In the genomic region with DNA sequence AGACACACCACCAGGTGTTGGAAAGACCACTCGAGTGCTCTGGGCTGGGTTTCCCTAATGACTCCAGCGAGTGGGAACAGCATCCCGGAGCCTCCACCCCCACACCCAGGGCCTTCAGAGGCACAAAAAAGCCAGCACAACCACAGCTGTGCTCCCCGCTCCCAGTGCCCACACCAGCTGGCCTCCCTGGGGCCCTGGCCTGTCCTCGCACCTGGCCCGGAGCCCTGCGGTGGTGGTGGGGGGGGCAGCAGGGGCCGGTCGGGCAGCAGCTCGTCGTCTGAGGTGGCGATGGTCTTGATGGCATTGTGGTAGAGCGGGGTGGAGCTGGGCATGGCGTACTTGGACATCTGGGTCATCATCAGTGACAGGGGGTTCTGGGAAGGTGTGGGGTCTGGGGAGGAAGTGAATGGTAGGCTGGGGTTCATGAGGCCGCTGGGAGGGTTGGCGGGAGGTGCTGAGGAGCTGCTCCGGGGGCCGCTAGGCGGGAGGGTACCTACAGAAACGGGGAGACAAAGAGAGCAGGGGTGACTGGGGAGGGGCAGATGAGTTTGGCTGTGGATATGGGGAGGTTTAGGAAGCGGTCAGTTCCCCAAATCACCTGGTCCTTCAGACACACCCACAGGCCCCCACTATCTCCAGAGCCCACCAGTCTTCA, we compare ENCODE assay signal across 24 cellular contexts. TPM values are rescaled to one million over a fixed set of nuclear protein-coding genes. Genes with fewer than 3 reads are reported as not detected.
DNase-seq lines count a peak whose midpoint lies in the region; ATAC-seq and TF ChIP-seq lines count a peak whose summit lies in the region.
"Had no signal": no experiment of that assay in that cellular context is flagged by ENCODE, and none has a peak within 500 bp of the region (broad histone marks: within the 10 kb centered on the region; RNA-seq: fewer than 3 reads in every experiment).

No MANE protein-coding gene starts in this region.

- ATAC-seq in upper lobe of right lung, result no peak
- ATAC-seq: body of pancreas, lower lobe of right lung, pancreas had no signal

- H3K27me3 ChIP-seq in mammary epithelial cell (ENCODE audit: insufficient read depth, low read length) (no peaks in the 10 kb centered on the region), SJCRH30 (no peaks in the 10 kb centered on the region), upper lobe of right lung (no peaks in the 10 kb centered on the region)
- H3K27me3 ChIP-seq: body of pancreas, colonic mucosa, heart right ventricle, pancreas had no signal

- H3K36me3 ChIP-seq in mammary epithelial cell (ENCODE audit: insufficient read depth, low read length) (peaks cover 22% of the 10 kb centered on the region), SJCRH30 (no peaks in the 10 kb centered on the region), upper lobe of right lung (peaks cover 71% of the 10 kb centered on the region)

- H3K27ac ChIP-seq in mammary epithelial cell (ENCODE audit: insufficient read depth, low read depth, low read length) (no peak overlapping the region), SJCRH30 (no peak overlapping the region), upper lobe of right lung (no peak overlapping the region)
- H3K27ac ChIP-seq: body of pancreas, colonic mucosa, GM23248, lower lobe of right lung, pancreas had no signal

- no peaks in the 10 kb centered on the region for H3K27me3 Mint-ChIP-seq in MCF 10A (ENCODE audit: insufficient read depth, unreplicated experiment)
- H3K27me3 Mint-ChIP-seq: activated CD4-positive, alpha-beta T cell treated with anti-CD3 and anti-CD28 coated beads, Interleukin-2, amount 10 ng/mL, durations not matched to agents 24 days and 14 days had no signal

- no peaks in the 10 kb centered on the region for H3K9me3 Mint-ChIP-seq in MCF 10A (ENCODE audit: unreplicated experiment)
- H3K9me3 Mint-ChIP-seq: activated CD4-positive, alpha-beta T cell treated with anti-CD3 and anti-CD28 coated beads, Interleukin-2, amount 10 ng/mL, durations not matched to agents 24 days and 14 days had no signal

- peaks cover 4% of the 10 kb centered on the region for H3K4me1 Mint-ChIP-seq in MCF 10A (ENCODE audit: insufficient read depth, unreplicated experiment)

- in situ Hi-C loops in mammary epithelial cell (cut with MboI; ENCODE audit: low sequenced_read_pairs in 2 of 2), result no loop called here

- POLR2A ChIA-PET in MCF 10A (lab: Yijun Ruan, JAX), result interaction anchor here (0.7 to 1.3 kb wide), 2 partner anchors 44 to 110 kb away, joined by 3 to 6 read pairs; a partner anchor contains a TSS

- BruUV-seq in MCF 10A (replicated peaks; lab: Mats Ljungman, UMichigan), result no TSS peak
- no TSS peak for BruUV-seq in mammary epithelial cell (replicated peaks; lab: Mats Ljungman, UMichigan)

- H3K4me3 ChIP-seq in mammary epithelial cell (replicated peaks in 1 of 3; ENCODE audit: insufficient read depth in 1 of 3, low read depth in 2 of 3, low read length in 3 of 3) (no peak overlapping the region), SJCRH30 (no peak overlapping the region), upper lobe of right lung (no peak overlapping the region)
- H3K4me3 ChIP-seq: body of pancreas, colonic mucosa, GM23248, heart right ventricle, lower lobe of right lung, pancreas had no signal

- CTCF ChIA-PET in MCF 10A (lab: Yijun Ruan, JAX), result interaction anchor here (0.7 to 1.3 kb wide), 3 partner anchors 11 to 30 kb away, joined by 3 to 4 read pairs (median 3); no protein-coding TSS in a partner anchor
- CTCF ChIA-PET in mammary epithelial cell (lab: Charles Lee; ENCODE audit: low non-redundant PET), result no interaction called here

- no peaks in the 10 kb centered on the region for H3K9me3 ChIP-seq in mammary epithelial cell (replicated peaks; ENCODE audit: insufficient read depth, low read length)
- H3K9me3 ChIP-seq in SJCRH30 (replicated peaks), result no peaks in the 10 kb centered on the region
- no peaks in the 10 kb centered on the region for H3K9me3 ChIP-seq in upper lobe of right lung
- H3K9me3 ChIP-seq: body of pancreas, colonic mucosa, heart right ventricle, lower lobe of right lung, pancreas had no signal

- H2AFZ ChIP-seq in mammary epithelial cell (ENCODE audit: low read depth, low read length), result no peak overlapping the region
- H2AFZ ChIP-seq: GM23248 had no signal

- no peak for TF ChIP-seq CTCF in MCF 10A (IDR thresholded peaks at IDR 0.05; ENCODE audit: unreplicated experiment)
- no peak for TF ChIP-seq CTCF in mammary epithelial cell (conservative IDR thresholded peaks at IDR 0.05 in 1 of 2, IDR thresholded peaks at IDR 0.05 in 1 of 2; ENCODE audit: extremely low read depth in 1 of 2, insufficient read depth in 1 of 2, low read depth in 1 of 2, low read length in 2 of 2)
- TF ChIP-seq CTCF in upper lobe of right lung (IDR thresholded peaks at IDR 0.05), result no peak

- 58% methylated on average over 9 of the region's 21 CpGs for WGBS in mammary epithelial cell (ENCODE audit: low coverage, missing lambda C conversion rate)

- peak overlapping the region; percentile 70 for H3K27ac Mint-ChIP-seq in MCF 10A (ENCODE audit: low read depth, unreplicated experiment)
- H3K27ac Mint-ChIP-seq: activated CD4-positive, alpha-beta T cell treated with anti-CD3 and anti-CD28 coated beads, Interleukin-2, amount 10 ng/mL, durations not matched to agents 24 days and 14 days had no signal

- H3K79me2 ChIP-seq in mammary epithelial cell (ENCODE audit: insufficient read depth, low read length), result peaks cover 50% of the 10 kb centered on the region

- H3K4me2 ChIP-seq in mammary epithelial cell (ENCODE audit: insufficient read depth, low read depth, low read length), result no peak overlapping the region

- no peak overlapping the region for H3K4me3 Mint-ChIP-seq in MCF 10A (ENCODE audit: unreplicated experiment)
- H3K4me3 Mint-ChIP-seq: activated CD4-positive, alpha-beta T cell treated with anti-CD3 and anti-CD28 coated beads, Interleukin-2, amount 10 ng/mL, durations not matched to agents 24 days and 14 days had no signal

- H4K20me1 ChIP-seq in mammary epithelial cell (ENCODE audit: insufficient read depth, low read length), result no peaks in the 10 kb centered on the region

- H3K9ac ChIP-seq in mammary epithelial cell (ENCODE audit: insufficient read depth, low read length), result no peak overlapping the region
- H3K9ac ChIP-seq: GM23248 had no signal

- intact Hi-C loops in MCF 10A (cut with micrococcal nuclease), result no loop called here
- intact Hi-C loops in mammary epithelial cell (cut with micrococcal nuclease), result no loop called here
- intact Hi-C loops in upper lobe of right lung (cut with DNase I), result loop anchor here (10.0 kb wide), 1 partner anchor 55 kb away; a partner anchor contains a TSS

- dilution Hi-C loops in mammary epithelial cell (cut with HindIII; ENCODE audit: low sequenced_read_pairs), result no loop called here

- no peak for DNase-seq in MCF 10A (ENCODE audit: unreplicated experiment)
- no peak for DNase-seq in mammary epithelial cell
- peak; percentile 39 to 50 for DNase-seq in SJCRH30
- DNase-seq in myocyte (ENCODE audit: low read depth), result peak; percentile 88
- DNase-seq in upper lobe of right lung, result peak; percentile 58
- no peak for DNase-seq in dedifferentiated amniotic fluid mesenchymal stem cell (ENCODE audit: extremely low spot score)
- DNase-seq in NCI-H1417 (lab: John Stamatoyannopoulos, UW), result no peak
- DNase-seq in activated naive CD4-positive, alpha-beta T cell (lab: John Stamatoyannopoulos, UW), result no peak
- DNase-seq: activated CD4-positive, alpha-beta T cell treated with anti-CD3 and anti-CD28 coated beads, Interleukin-2, amount 10 ng/mL, durations not matched to agents 24 days and 14 days; activated naive CD4-positive, alpha-beta T cell treated with anti-CD3 and anti-CD28 coated beads, Interleukin-2, amount 50 U/mL, for 16 hours; Calu3; colonic mucosa; GM23248; heart right ventricle; Karpas-422; lower lobe of right lung; NCI-H1092; NCI-H524 treated with DMSO at 0.1 percent for 48 hours; stimulated activated CD4-positive, alpha-beta T cell treated with anti-CD3 and anti-CD28 coated beads, Interleukin-2, amount 100 ng/mL, for 24 hours; SW 1271 had no signal

- peaks cover 87% of the 10 kb centered on the region for H3K36me3 Mint-ChIP-seq in MCF 10A (ENCODE audit: insufficient read depth, unreplicated experiment)

- H3K4me1 ChIP-seq in mammary epithelial cell (ENCODE audit: insufficient read depth, low read length) (no peaks in the 10 kb centered on the region), SJCRH30 (no peaks in the 10 kb centered on the region), upper lobe of right lung (no peaks in the 10 kb centered on the region)
- H3K4me1 ChIP-seq: body of pancreas, colonic mucosa, pancreas had no signal

RNA-seq across cellular contexts. Expression of a gene that starts 16.1 kb away (rescaled TPM):
- total RNA-seq in MCF 10A (2022) (not detected in 2 replicates), mammary epithelial cell (not detected), myocyte (not detected in 2 replicates), upper lobe of right lung (not detected)
- polyA plus RNA-seq in mammary epithelial cell, result not detected
- not detected for polyA minus RNA-seq in mammary epithelial cell
- not detected in 2 replicates for total RNA-seq in SJCRH30 (2014; rRNA removed; shearing (Covaris generic))
- not detected for polyA plus RNA-seq in myocyte (2012)
- total RNA-seq: body of pancreas, Calu3, GM23248, HT-29 had no signal
- polyA plus RNA-seq: AG04450, GM23248 had no signal

RNA-seq across cellular contexts. Expression of a gene that starts 25.9 kb away (rescaled TPM):
- total RNA-seq in MCF 10A (2022) (91.6 and 121 TPM in 2 replicates), mammary epithelial cell (100 to 1,000 TPM in 1 of 2 donors, 10 to 100 TPM in 1; 29.2 to 146 TPM), myocyte (15.2 and 22.1 TPM in 2 replicates), upper lobe of right lung (62.5 TPM)
- 20.5 TPM for polyA plus RNA-seq in mammary epithelial cell
- 39.1 TPM for polyA minus RNA-seq in mammary epithelial cell
- total RNA-seq in SJCRH30 (2014; rRNA removed; shearing (Covaris generic)), result 2.2 and 4.3 TPM in 2 replicates
- polyA plus RNA-seq in myocyte (2012), result 36.4 TPM

RNA-seq across cellular contexts. Expression of a gene that starts 56.3 kb away (rescaled TPM):
- not detected in 2 replicates for total RNA-seq in MCF 10A (2022)
- under 1 TPM in 1 of 2 donors, not detected in 1; 0.45 TPM for total RNA-seq in mammary epithelial cell
- polyA plus RNA-seq in mammary epithelial cell, result 0.74 TPM
- polyA minus RNA-seq in mammary epithelial cell, result not detected
- not detected in 2 replicates for total RNA-seq in SJCRH30 (2014; rRNA removed; shearing (Covaris generic))
- total RNA-seq in myocyte, result not detected in 2 replicates
- 0.82 TPM for polyA plus RNA-seq in myocyte (2012)
- not detected for total RNA-seq in upper lobe of right lung
- total RNA-seq: activated CD4-positive, alpha-beta T cell treated with anti-CD3 and anti-CD28 coated beads, Interleukin-2, amount 10 ng/mL, durations not matched to agents 24 days and 14 days; body of pancreas; colonic mucosa; GM23248; heart right ventricle; HT-29; lower lobe of right lung had no signal
- polyA plus RNA-seq: AG04450 had no signal

Comparison
In these comparisons a context has a peak if more than half of its experiments do, and no peak if none do; other contexts are left out.
1. DNase-seq: peak in SJCRH30 (2 of 2), myocyte (single experiment) and upper lobe of right lung (single experiment); none in MCF 10A (single experiment), mammary epithelial cell (single experiment), dedifferentiated amniotic fluid mesenchymal stem cell (single experiment), NCI-H1417 (0 of 3) and activated naive CD4-positive, alpha-beta T cell (0 of 4).